ENCODE assay signal across 1 cellular context in genomic region chr2:231786917-231787292, GRCh38.
TF ChIP-seq lines count a peak whose summit lies in the region.

No MANE protein-coding gene starts in this region.

TF ChIP-seq in K562, 482 proteins besides CTCF, POLR2A, EP300 and RAD21:
- TF ChIP-seq MLLT1 (IDR thresholded peaks at IDR 0.05) = 0 out of 4 replicates have a peak, but pooled peaks of 1 of the 2 experiments have one; percentile 3
- no peak for TF ChIP-seq SMAD2 (IDR thresholded peaks at IDR 0.05; ENCODE audit: low read depth, low read length)
TF ChIP-seq in K562: peak in this region for 1.
